1 cellular context compared by ENCODE assay signal in genomic region chr14:75279739-75280447, GRCh38.
TF ChIP-seq lines count a peak whose summit lies in the region.

No MANE protein-coding gene starts in this region.

TF ChIP-seq in IMR-90, 13 proteins besides CTCF, POLR2A, EP300 and RAD21:
- TF ChIP-seq USF2 (IDR thresholded peaks at IDR 0.05; ENCODE audit: low read depth, low read length) (peak; percentile 63), SMC3 (IDR thresholded peaks at IDR 0.05; ENCODE audit: low read depth, low read length) (no peak), CEBPB (IDR thresholded peaks at IDR 0.05; ENCODE audit: low read depth, low read length) (no peak), CHD1 (IDR thresholded peaks at IDR 0.05; ENCODE audit: low read depth, low read length) (peak; percentile 20; the same call in 1 of the 2 replicates), RCOR1 (IDR thresholded peaks at IDR 0.05; ENCODE audit: insufficient replicate concordance, low read length) (no peak), MAFK (IDR thresholded peaks at IDR 0.05; ENCODE audit: low read depth, low read length) (no peak), MAZ (IDR thresholded peaks at IDR 0.05; ENCODE audit: borderline replicate concordance, low read depth, low read length) (peak; percentile 5; the same call in 1 of the 2 replicates)
